ENCODE assay signal across 23 cellular contexts in genomic region chr14:60807247-60807646, GRCh38.
"Had no signal": no experiment of that assay in that cellular context is flagged by ENCODE, and none has a peak within 500 bp of the region (broad histone marks: within the 10 kb centered on the region; RNA-seq: fewer than 3 reads in every experiment).

No MANE protein-coding gene starts in this region.

- H2AFZ ChIP-seq: neural progenitor cell, parathyroid adenoma had no signal

- DNase-seq: cerebellar nuclear complex; cortex of kidney; foreskin fibroblast; glutamatergic neuron; heart right ventricle; hippocampal formation; left cardiac atrium; left lung; mesenchymal stem cell; midbrain; natural killer cell; right cardiac atrium; sigmoid colon; small intestine; stimulated activated CD4-positive, alpha-beta T cell treated with anti-CD3 and anti-CD28 coated beads, Interleukin-15, amount 100 ng/mL, for 24 hours; stimulated activated CD4-positive, alpha-beta T cell treated with anti-CD3 and anti-CD28 coated beads, Interleukin-2, amount 100 ng/mL, for 48 hours; stimulated activated naive B cell treated with anti-CD40 and anti-IgM and Interleukin-4, amounts not matched to agents 10 μg/mL and 1 μg/mL and 100 μg/mL, for 72 hours; upper lobe of left lung had no signal

- H3K36me3 ChIP-seq: prostate gland had no signal

- H3K4me1 ChIP-seq: heart right ventricle, left lung, neural progenitor cell, prostate gland, sigmoid colon, tibial nerve, upper lobe of left lung had no signal

- ATAC-seq: heart right ventricle; left cardiac atrium; left lung; natural killer cell; right cardiac atrium; stimulated activated naive B cell treated with anti-CD40 and anti-IgM and Interleukin-4, amounts not matched to agents 10 μg/mL and 1 μg/mL and 100 μg/mL, for 72 hours had no signal

- H3K27ac ChIP-seq: heart right ventricle, left lung, neural progenitor cell, parathyroid adenoma, prostate gland, sigmoid colon, thoracic aorta, tibial nerve, upper lobe of left lung had no signal

- H3K9me3 ChIP-seq: heart right ventricle, left lung, prostate gland, sigmoid colon, thoracic aorta, tibial nerve, upper lobe of left lung had no signal

- H3K27me3 ChIP-seq: heart right ventricle, left lung, neural progenitor cell, sigmoid colon, tibial nerve, upper lobe of left lung had no signal

- H3K4me3 ChIP-seq: heart right ventricle, left lung, neural progenitor cell, prostate gland, sigmoid colon, thoracic aorta, tibial nerve, upper lobe of left lung had no signal

- H3K4me2 ChIP-seq: neural progenitor cell had no signal

- H3K9ac ChIP-seq: neural progenitor cell, parathyroid adenoma had no signal
